Comparison of ENCODE assay signal across 26 cellular contexts in genomic region chrX:47204970-47205369, GRCh38. TPM values are rescaled to one million over a fixed set of nuclear protein-coding genes. Genes with fewer than 3 reads are reported as not detected.
DNase-seq lines count a peak whose midpoint lies in the region; ATAC-seq, FAIRE-seq and TF ChIP-seq lines count a peak whose summit lies in the region.
"Had no signal": no experiment of that assay in that cellular context is flagged by ENCODE, and none has a peak within 500 bp of the region (broad histone marks: within the 10 kb centered on the region; RNA-seq: fewer than 3 reads in every experiment).

No MANE protein-coding gene starts in this region.

- CTCF ChIA-PET in K562 (lab: Yijun Ruan, JAX; ENCODE audit: low intra/inter-chr PET ratio), result no interaction called here

- H3K9me3 Mint-ChIP-seq in stimulated activated effector memory CD8-positive, alpha-beta T cell treated with anti-CD3 and anti-CD28 coated beads, Interleukin-12 subunit alpha, Interleukin-12 subunit beta, amount 100 ng/mL, for 72 hours, result no peaks in the 10 kb centered on the region
- H3K9me3 Mint-ChIP-seq: activated naive CD8-positive, alpha-beta T cell treated with anti-CD3 and anti-CD28 coated beads for 36 hours; activated T-helper 1 cell treated with anti-CD3 and anti-CD28 coated beads, Interleukin-12 subunit alpha, Interleukin-12 subunit beta, Interleukin-2, Interleukin-4 antibody, amounts not matched to agents 30 ng/mL and 10 ng/mL and 1 ng/mL, durations not matched to agents 14 hours and 24 hours and 36 hours; CD8-positive, alpha-beta T cell had no signal

- H3K27ac ChIP-seq in heart right ventricle (no peak overlapping the region), K562 (ENCODE audit: extremely low read depth, low read depth, low read length) (no peak overlapping the region)
- H3K27ac ChIP-seq: gastroesophageal sphincter, RWPE1, tibial artery had no signal

- 73 to 76% methylated on average over 5 of the region's 5 CpGs for WGBS in heart right ventricle, 2 donors
- WGBS in K562 (ENCODE audit: insufficient coverage, low coverage, missing lambda C conversion rate), result 84% methylated on average over 4 of the region's 5 CpGs

- no peak for TF ChIP-seq RAD21 in K562 (CRISPR knock-in tag; conservative IDR thresholded peaks at IDR 0.05 in 1 of 2, IDR thresholded peaks at IDR 0.05 in 1 of 2)

- no peak for ATAC-seq in Right ventricle myocardium superior (ENCODE audit: poor library complexity)
- ATAC-seq in heart right ventricle, result no peak
- peak; percentile 78 for ATAC-seq in K562
- ATAC-seq in stimulated activated effector memory CD8-positive, alpha-beta T cell treated with anti-CD3 and anti-CD28 coated beads, Interleukin-12 subunit alpha, Interleukin-12 subunit beta, amount 100 ng/mL, for 72 hours, result no peak
- ATAC-seq: CD8-positive, alpha-beta T cell; gastroesophageal sphincter had no signal

- in situ Hi-C loops in K562 (cut with MboI), result no loop called here

- peaks cover 5% of the 10 kb centered on the region for H3K4me1 Mint-ChIP-seq in stimulated activated effector memory CD8-positive, alpha-beta T cell treated with anti-CD3 and anti-CD28 coated beads, Interleukin-12 subunit alpha, Interleukin-12 subunit beta, amount 100 ng/mL, for 72 hours
- H3K4me1 Mint-ChIP-seq: activated naive CD8-positive, alpha-beta T cell treated with anti-CD3 and anti-CD28 coated beads for 36 hours had no signal

- H3K79me2 ChIP-seq in Loucy (ENCODE audit: insufficient read depth, low read length) (no peaks in the 10 kb centered on the region), K562 (ENCODE audit: control insufficient read depth, insufficient read depth, low read length) (no peaks in the 10 kb centered on the region)

- FAIRE-seq in K562 (lab: Jason Lieb, UNC), result no peak
- FAIRE-seq: keratinocyte, small intestine had no signal

- peaks cover 100% of the 10 kb centered on the region for H3K36me3 Mint-ChIP-seq in stimulated activated effector memory CD8-positive, alpha-beta T cell treated with anti-CD3 and anti-CD28 coated beads, Interleukin-12 subunit alpha, Interleukin-12 subunit beta, amount 100 ng/mL, for 72 hours

- H3K4me3 ChIP-seq in heart right ventricle, result no peak overlapping the region
- no peak overlapping the region for H3K4me3 ChIP-seq in Loucy (ENCODE audit: low read length, poor library complexity, severe bottlenecking)
- H3K4me3 ChIP-seq in K562, result no peak overlapping the region
- H3K4me3 ChIP-seq: esophagus muscularis mucosa, gastroesophageal sphincter, tibial artery had no signal

- POLR2A ChIA-PET in K562 (lab: Yijun Ruan, JAX), result interaction anchor here (1.0 kb wide), 1 partner anchor 8 kb away, joined by 6 read pairs; no protein-coding TSS in a partner anchor

- H2AFZ ChIP-seq in Loucy (ENCODE audit: low read length), result no peak overlapping the region
- H2AFZ ChIP-seq in K562 (ENCODE audit: low read depth, low read length), result no peak overlapping the region

- no TSS peak for BruUV-seq in K562 (replicated peaks; lab: Mats Ljungman, UMichigan)

- H3K9me2 ChIP-seq in Loucy (replicated peaks; ENCODE audit: low read depth, low read length), result no peaks in the 10 kb centered on the region

- peaks cover 0 to 10% (median 0%) of the 10 kb centered on the region in 9 donors for H3K4me1 ChIP-seq in heart right ventricle
- H3K4me1 ChIP-seq in Loucy (ENCODE audit: insufficient read depth, low read length, poor library complexity, severe bottlenecking), result no peaks in the 10 kb centered on the region
- no peaks in the 10 kb centered on the region for H3K4me1 ChIP-seq in K562 (replicated peaks in 1 of 2; ENCODE audit: control insufficient read depth in 2 of 2, insufficient read depth in 2 of 2, low read length in 2 of 2)
- H3K4me1 ChIP-seq: tibial artery had no signal

- TF ChIP-seq POLR2A in K562 (conservative IDR thresholded peaks at IDR 0.05), result no peak

- DNase-seq in Right ventricle myocardium superior (peak; percentile 0), heart right ventricle (no peak), K562 (ENCODE audit: extremely low read depth in 1 of 4, low spot score in 3 of 4) (peak in 1 of 4 experiments; percentile 24), NOMO-1 (lab: John Stamatoyannopoulos, UW; ENCODE audit: unreplicated experiment in 2 of 2) (no peak), NCI-H187 (lab: John Stamatoyannopoulos, UW) (no peak)
- no peak for DNase-seq in stimulated activated effector memory CD8-positive, alpha-beta T cell treated with anti-CD3 and anti-CD28 coated beads, Interleukin-12 subunit alpha, Interleukin-12 subunit beta, amount 100 ng/mL, for 72 hours (ENCODE audit: low spot score in 2 of 2)
- DNase-seq: activated CD4-positive, alpha-beta T cell treated with anti-CD3 and anti-CD28 coated beads for 1 hour; activated naive CD8-positive, alpha-beta T cell treated with anti-CD3 and anti-CD28 coated beads for 36 hours; AML-193; CD8-positive, alpha-beta T cell; effector memory CD4-positive, alpha-beta T cell; GDM1; KBM-7; NCI-H1436; nucleus accumbens; small intestine; stimulated activated CD4-positive, alpha-beta T cell treated with anti-CD3 and anti-CD28 coated beads, Interleukin-2, amount 100 ng/mL, for 48 hours; stimulated activated naive CD4-positive, alpha-beta T cell treated with Interleukin-2 at 50 U/mL for 16 hours; T1000; tibial artery had no signal

- intact Hi-C loops in Right ventricle myocardium superior (cut with DNase I), result no loop called here
- intact Hi-C loops in heart right ventricle (cut with DNase I), result no loop called here
- intact Hi-C loops in K562 (cut with micrococcal nuclease), result no loop called here

- H3K27ac Mint-ChIP-seq in stimulated activated effector memory CD8-positive, alpha-beta T cell treated with anti-CD3 and anti-CD28 coated beads, Interleukin-12 subunit alpha, Interleukin-12 subunit beta, amount 100 ng/mL, for 72 hours, result peak overlapping the region; percentile 72
- H3K27ac Mint-ChIP-seq: activated naive CD8-positive, alpha-beta T cell treated with anti-CD3 and anti-CD28 coated beads for 36 hours; activated T-helper 1 cell treated with anti-CD3 and anti-CD28 coated beads, Interleukin-12 subunit alpha, Interleukin-12 subunit beta, Interleukin-2, Interleukin-4 antibody, amounts not matched to agents 30 ng/mL and 10 ng/mL and 1 ng/mL, durations not matched to agents 14 hours and 24 hours and 36 hours; CD8-positive, alpha-beta T cell had no signal

- H3K4me2 ChIP-seq in Loucy (ENCODE audit: low read depth, low read length, poor library complexity, severe bottlenecking), result no peak overlapping the region
- no peak overlapping the region for H3K4me2 ChIP-seq in K562 (ENCODE audit: insufficient read depth, low read length)

- H3K36me3 ChIP-seq in heart right ventricle (peaks cover 0 to 100% (median 20%) of the 10 kb centered on the region in 9 donors), Loucy (ENCODE audit: insufficient read depth, low read length) (peaks cover 83% of the 10 kb centered on the region; the same call in 1 of the 2 replicates), K562 (ENCODE audit: control insufficient read depth, insufficient read depth, low read length) (peaks cover 92% of the 10 kb centered on the region)

- H3K27me3 ChIP-seq in heart right ventricle, result no peaks in the 10 kb centered on the region
- no peaks in the 10 kb centered on the region for H3K27me3 ChIP-seq in Loucy (ENCODE audit: insufficient read depth, low read length, poor library complexity, severe bottlenecking)
- no peaks in the 10 kb centered on the region for H3K27me3 ChIP-seq in K562 (ENCODE audit: control insufficient read depth in 2 of 2, insufficient read depth in 2 of 2, low read length in 2 of 2)
- H3K27me3 ChIP-seq: esophagus muscularis mucosa, gastroesophageal sphincter, tibial artery had no signal

- no peak overlapping the region for H3K9ac ChIP-seq in Loucy (ENCODE audit: low read depth, low read length, poor library complexity, severe bottlenecking)
- no peak overlapping the region for H3K9ac ChIP-seq in K562 (ENCODE audit: insufficient read depth in 1 of 2, low read depth in 2 of 2, low read length in 2 of 2)

- H3K9me3 ChIP-seq in heart right ventricle (no peaks in the 10 kb centered on the region), Loucy (ENCODE audit: insufficient read depth, low read depth, low read length) (no peaks in the 10 kb centered on the region), K562 (replicated peaks; ENCODE audit: control insufficient read depth, insufficient read depth, low read depth, low read length) (no peaks in the 10 kb centered on the region)
- H3K9me3 ChIP-seq: esophagus muscularis mucosa, gastroesophageal sphincter, tibial artery had no signal

- H4K20me1 ChIP-seq in Loucy (ENCODE audit: insufficient read depth, low read length, poor library complexity, severe bottlenecking) (no peaks in the 10 kb centered on the region), K562 (replicated peaks; ENCODE audit: control insufficient read depth, insufficient read depth, low read length) (no peaks in the 10 kb centered on the region)

- H3K9me1 ChIP-seq in K562 (ENCODE audit: control insufficient read depth, insufficient read depth, low read length), result no peaks in the 10 kb centered on the region

- H3K4me3 Mint-ChIP-seq in stimulated activated effector memory CD8-positive, alpha-beta T cell treated with anti-CD3 and anti-CD28 coated beads, Interleukin-12 subunit alpha, Interleukin-12 subunit beta, amount 100 ng/mL, for 72 hours, result no peak overlapping the region
- H3K4me3 Mint-ChIP-seq: activated naive CD8-positive, alpha-beta T cell treated with anti-CD3 and anti-CD28 coated beads for 36 hours; activated T-helper 1 cell treated with anti-CD3 and anti-CD28 coated beads, Interleukin-12 subunit alpha, Interleukin-12 subunit beta, Interleukin-2, Interleukin-4 antibody, amounts not matched to agents 30 ng/mL and 10 ng/mL and 1 ng/mL, durations not matched to agents 14 hours and 24 hours and 36 hours; CD8-positive, alpha-beta T cell had no signal

- H3F3A ChIP-seq in Loucy (ENCODE audit: low read depth), result no peaks in the 10 kb centered on the region

- no peak for TF ChIP-seq EP300 in K562 (IDR thresholded peaks at IDR 0.05; ENCODE audit: low read length)

- no peak for TF ChIP-seq CTCF in heart right ventricle (IDR thresholded peaks at IDR 0.05)
- TF ChIP-seq CTCF in Loucy (conservative IDR thresholded peaks at IDR 0.05; ENCODE audit: low read length), result 0 out of 2 replicates have a peak, but pooled peaks have one; percentile 9
- peak in 2 of 3 experiments; percentile 21 to 26; a peak in 1 of 6 replicates for TF ChIP-seq CTCF in K562 (IDR thresholded peaks at IDR 0.05 in 2 of 3, conservative IDR thresholded peaks at IDR 0.05 in 1 of 3; ENCODE audit: insufficient read depth in 2 of 3, low read depth in 1 of 3, low read length in 3 of 3)

RNA-seq across cellular contexts. Expression of gene UBA1, which starts 11.3 kb away (rescaled TPM):
- total RNA-seq in Right ventricle myocardium superior, result 89.8 TPM
- total RNA-seq in heart right ventricle, result 100 to 1,000 TPM; 110 to 157 (median 128) TPM
- 10 to 100 TPM; 90.9 to 99.4 TPM for polyA plus RNA-seq in heart right ventricle
- total RNA-seq in K562 (2011; cell fraction: chromatin; rRNA removed; ENCODE audit: low replicate concordance), result 100 and 166 TPM in 2 replicates
- total RNA-seq in K562 (2011; cell fraction: nucleolus; rRNA removed), result 84.0 and 85.6 TPM in 2 replicates
- total RNA-seq in K562 (2011; cell fraction: nucleoplasm; rRNA removed), result 103 and 130 TPM in 2 replicates
- total RNA-seq in K562 (2014; rRNA removed), result 96.0 and 125 TPM in 2 replicates
- 28.0 and 32.5 TPM in 2 replicates for total RNA-seq in K562 (2014; rRNA removed; fragmentation: Illumina TruSeq; extraction: Trizol)
- total RNA-seq in K562 (2015; rRNA removed; fragmentation: Illumina TruSeq; extraction: Trizol), result 52.2 and 57.8 TPM in 2 replicates
- total RNA-seq in K562 (2021), result 174 TPM in 2 replicates
- polyA plus RNA-seq in K562 (2011; rRNA removed), result 93.6 and 129 TPM in 2 replicates
- polyA plus RNA-seq in K562 (2011; cell fraction: cytosol; rRNA removed), result 107 and 204 TPM in 2 replicates
- 107 and 144 TPM in 2 replicates for polyA plus RNA-seq in K562 (2011; cell fraction: nucleus; rRNA removed)
- polyA plus RNA-seq in K562 (2012), result 139 and 174 TPM in 2 replicates
- 130 and 136 TPM in 2 replicates for polyA plus RNA-seq in K562 (2014; fragmentation: Illumina TruSeq; extraction: Trizol)
- polyA plus RNA-seq in K562 (2014; fragmentation: Nextera tagmentation; extraction: Ambion mirVana), result 10 to 100 TPM; 32.0 to 40.1 TPM
- polyA plus RNA-seq in K562 (2014; rRNA removed), result 103 and 109 TPM in 2 replicates
- polyA minus RNA-seq in K562 (2011; rRNA and poly(A)+ RNA removed), result 91.5 and 109 TPM in 2 replicates
- 93.2 and 101 TPM in 2 replicates for polyA minus RNA-seq in K562 (2011; cell fraction: cytosol; rRNA and poly(A)+ RNA removed)
- polyA minus RNA-seq in K562 (2011; cell fraction: nucleus; rRNA and poly(A)+ RNA removed), result 27.5 and 38.9 TPM in 2 replicates

RNA-seq across cellular contexts. Expression of gene CDK16, which starts 13.5 kb away (rescaled TPM):
- total RNA-seq in Right ventricle myocardium superior (128 TPM), heart right ventricle (100 to 1,000 TPM; 129 to 193 (median 147) TPM), K562 (2014; rRNA removed) (50.7 and 68.5 TPM in 2 replicates), K562 (2014; rRNA removed; fragmentation: Illumina TruSeq; extraction: Trizol) (34.9 and 45.4 TPM in 2 replicates), K562 (2015; rRNA removed; fragmentation: Illumina TruSeq; extraction: Trizol) (57.5 and 60.7 TPM in 2 replicates), K562 (2021) (89.4 and 97.2 TPM in 2 replicates)
- polyA plus RNA-seq in heart right ventricle (100 to 1,000 TPM; 110 to 124 TPM), K562 (2011; rRNA removed) (78.1 and 104 TPM in 2 replicates), K562 (2014; fragmentation: Illumina TruSeq; extraction: Trizol) (86.0 and 104 TPM in 2 replicates), K562 (2014; fragmentation: Nextera tagmentation; extraction: Ambion mirVana) (1 to 10 TPM; 3.9 to 5.4 TPM), K562 (2014; rRNA removed) (79.7 and 90.9 TPM in 2 replicates)
- total RNA-seq in K562 (2011; cell fraction: chromatin; rRNA removed; ENCODE audit: low replicate concordance), result 89.8 and 211 TPM in 2 replicates
- total RNA-seq in K562 (2011; cell fraction: nucleolus; rRNA removed), result 119 and 125 TPM in 2 replicates
- total RNA-seq in K562 (2011; cell fraction: nucleoplasm; rRNA removed), result 113 and 130 TPM in 2 replicates
- 134 and 154 TPM in 2 replicates for polyA plus RNA-seq in K562 (2011; cell fraction: cytosol; rRNA removed)
- 448 and 526 TPM in 2 replicates for polyA plus RNA-seq in K562 (2011; cell fraction: nucleus; rRNA removed)
- polyA plus RNA-seq in K562 (2012), result 84.2 and 89.4 TPM in 2 replicates
- polyA minus RNA-seq in K562 (2011; rRNA and poly(A)+ RNA removed), result 61.2 and 77.6 TPM in 2 replicates
- 72.5 and 107 TPM in 2 replicates for polyA minus RNA-seq in K562 (2011; cell fraction: cytosol; rRNA and poly(A)+ RNA removed)
- polyA minus RNA-seq in K562 (2011; cell fraction: nucleus; rRNA and poly(A)+ RNA removed), result 63.5 and 70.4 TPM in 2 replicates

RNA-seq across cellular contexts. Expression of gene USP11, which starts 27.8 kb away (rescaled TPM):
- 31.7 TPM for total RNA-seq in Right ventricle myocardium superior
- total RNA-seq in heart right ventricle, result 10 to 100 TPM; 36.4 to 73.0 (median 58.6) TPM
- polyA plus RNA-seq in heart right ventricle, result 10 to 100 TPM; 20.0 to 25.4 TPM
- total RNA-seq in K562 (2011; cell fraction: chromatin; rRNA removed; ENCODE audit: low replicate concordance), result 40.9 and 111 TPM in 2 replicates
- 39.0 and 45.0 TPM in 2 replicates for total RNA-seq in K562 (2011; cell fraction: nucleolus; rRNA removed)
- total RNA-seq in K562 (2011; cell fraction: nucleoplasm; rRNA removed), result 38.4 and 40.7 TPM in 2 replicates
- total RNA-seq in K562 (2014; rRNA removed), result 13.8 and 15.1 TPM in 2 replicates
- 8.4 and 9.0 TPM in 2 replicates for total RNA-seq in K562 (2014; rRNA removed; fragmentation: Illumina TruSeq; extraction: Trizol)
- 11.7 and 11.9 TPM in 2 replicates for total RNA-seq in K562 (2015; rRNA removed; fragmentation: Illumina TruSeq; extraction: Trizol)
- total RNA-seq in K562 (2021), result 27.4 and 29.0 TPM in 2 replicates
- polyA plus RNA-seq in K562 (2011; rRNA removed), result 9.2 and 20.7 TPM in 2 replicates
- 7.9 and 11.2 TPM in 2 replicates for polyA plus RNA-seq in K562 (2011; cell fraction: cytosol; rRNA removed)
- 62.9 and 72.4 TPM in 2 replicates for polyA plus RNA-seq in K562 (2011; cell fraction: nucleus; rRNA removed)
- polyA plus RNA-seq in K562 (2012), result 32.1 and 37.3 TPM in 2 replicates
- polyA plus RNA-seq in K562 (2014; fragmentation: Illumina TruSeq; extraction: Trizol), result 18.4 and 21.3 TPM in 2 replicates
- 1 to 10 TPM; 2.5 to 5.0 TPM for polyA plus RNA-seq in K562 (2014; fragmentation: Nextera tagmentation; extraction: Ambion mirVana)
- 10.1 and 12.1 TPM in 2 replicates for polyA plus RNA-seq in K562 (2014; rRNA removed)
- polyA minus RNA-seq in K562 (2011; rRNA and poly(A)+ RNA removed), result 26.8 and 31.8 TPM in 2 replicates
- 22.3 and 32.7 TPM in 2 replicates for polyA minus RNA-seq in K562 (2011; cell fraction: cytosol; rRNA and poly(A)+ RNA removed)
- 24.2 and 33.0 TPM in 2 replicates for polyA minus RNA-seq in K562 (2011; cell fraction: nucleus; rRNA and poly(A)+ RNA removed)

RNA-seq across cellular contexts. Expression of gene RBM10, which starts 59.9 kb away (rescaled TPM):
- total RNA-seq in Right ventricle myocardium superior, result 27.4 TPM
- total RNA-seq in heart right ventricle, result 10 to 100 TPM; 23.1 to 32.1 (median 26.4) TPM
- 10 to 100 TPM; 26.9 to 27.6 TPM for polyA plus RNA-seq in heart right ventricle
- total RNA-seq in K562 (2011; cell fraction: chromatin; rRNA removed; ENCODE audit: low replicate concordance), result 19.7 and 48.8 TPM in 2 replicates
- total RNA-seq in K562 (2011; cell fraction: nucleolus; rRNA removed), result 34.1 and 39.4 TPM in 2 replicates
- 16.6 and 23.2 TPM in 2 replicates for total RNA-seq in K562 (2011; cell fraction: nucleoplasm; rRNA removed)
- total RNA-seq in K562 (2014; rRNA removed), result 46.0 and 62.7 TPM in 2 replicates
- 13.1 and 16.4 TPM in 2 replicates for total RNA-seq in K562 (2014; rRNA removed; fragmentation: Illumina TruSeq; extraction: Trizol)
- total RNA-seq in K562 (2015; rRNA removed; fragmentation: Illumina TruSeq; extraction: Trizol), result 33.1 and 35.2 TPM in 2 replicates
- 58.7 and 61.7 TPM in 2 replicates for total RNA-seq in K562 (2021)
- polyA plus RNA-seq in K562 (2011; rRNA removed), result 14.8 and 21.9 TPM in 2 replicates
- 22.9 and 36.9 TPM in 2 replicates for polyA plus RNA-seq in K562 (2011; cell fraction: cytosol; rRNA removed)
- 52.5 and 71.2 TPM in 2 replicates for polyA plus RNA-seq in K562 (2011; cell fraction: nucleus; rRNA removed)
- polyA plus RNA-seq in K562 (2012), result 40.7 and 44.4 TPM in 2 replicates
- 31.5 and 46.3 TPM in 2 replicates for polyA plus RNA-seq in K562 (2014; fragmentation: Illumina TruSeq; extraction: Trizol)
- polyA plus RNA-seq in K562 (2014; fragmentation: Nextera tagmentation; extraction: Ambion mirVana), result 1 to 10 TPM; 1.1 to 1.7 TPM
- 35.6 and 37.8 TPM in 2 replicates for polyA plus RNA-seq in K562 (2014; rRNA removed)
- 12.3 and 14.7 TPM in 2 replicates for polyA minus RNA-seq in K562 (2011; rRNA and poly(A)+ RNA removed)
- polyA minus RNA-seq in K562 (2011; cell fraction: cytosol; rRNA and poly(A)+ RNA removed), result 27.4 and 41.7 TPM in 2 replicates
- polyA minus RNA-seq in K562 (2011; cell fraction: nucleus; rRNA and poly(A)+ RNA removed), result 14.8 and 16.9 TPM in 2 replicates

Comparison
In these comparisons a context has a peak if more than half of its experiments do, and no peak if none do; other contexts are left out.
1. CTCF ChIP-seq: peak in Loucy (single experiment) and K562 (2 of 3); none in heart right ventricle (0 of 9).